In genomic region chr1:117654485-117655219, GRCh38 we compare ENCODE assay signal across 10 cellular contexts. TPM values are rescaled to one million over a fixed set of nuclear protein-coding genes. Genes with fewer than 3 reads are reported as not detected.
DNase-seq lines count a peak whose midpoint lies in the region; ATAC-seq and TF ChIP-seq lines count a peak whose summit lies in the region.
"Had no signal": no experiment of that assay in that cellular context is flagged by ENCODE, and none has a peak within 500 bp of the region (broad histone marks: within the 10 kb centered on the region; RNA-seq: fewer than 3 reads in every experiment).

No MANE protein-coding gene starts in this region.

- no peak for TF ChIP-seq CTCF in DOHH2 (IDR thresholded peaks at IDR 0.05; ENCODE audit: low read depth, low read length, poor library complexity, severe bottlenecking)

- peak overlapping the region; percentile 86 for H3K27ac Mint-ChIP-seq in activated T-helper 17 cell treated with anti-CD3 and anti-CD28 coated beads, Interleukin-2, amount 50 U/mL, for 72 hours
- H3K27ac Mint-ChIP-seq: brain had no signal

- H3K27me3 ChIP-seq in DOHH2 (ENCODE audit: control insufficient read depth, low read length), result 0 out of 2 replicates have a peak, but pooled peaks cover 3% of the 10 kb centered on the region

- no peaks in the 10 kb centered on the region for H3K79me2 ChIP-seq in DOHH2 (ENCODE audit: control insufficient read depth, low read length)

- H3K9me2 ChIP-seq in DOHH2 (replicated peaks; ENCODE audit: control insufficient read depth, low read length), result no peaks in the 10 kb centered on the region

- peak overlapping the region; percentile 65 for H3K27ac ChIP-seq in DOHH2 (ENCODE audit: low read depth, low read length)

- peak overlapping the region; percentile 64 for H3K4me2 ChIP-seq in DOHH2 (ENCODE audit: low read length)

- H3K4me3 ChIP-seq in DOHH2 (ENCODE audit: low read length), result peak overlapping the region; percentile 50

- peaks cover 8% of the 10 kb centered on the region; the same call in 1 of the 2 replicates for H3K36me3 ChIP-seq in DOHH2 (ENCODE audit: control insufficient read depth, low read length)

- ATAC-seq in GM19452 (IDR thresholded peaks at IDR 0.05; ENCODE audit: unreplicated experiment), result peak; percentile 71
- peak; percentile 83 for ATAC-seq in HG03439 (IDR thresholded peaks at IDR 0.05; ENCODE audit: unreplicated experiment)
- ATAC-seq in activated T-helper 17 cell treated with anti-CD3 and anti-CD28 coated beads, Interleukin-2, amount 50 U/mL, for 72 hours (replicated peaks), result peak; percentile 66
- ATAC-seq: HCT116 had no signal

- H3K4me1 Mint-ChIP-seq in activated T-helper 17 cell treated with anti-CD3 and anti-CD28 coated beads, Interleukin-2, amount 50 U/mL, for 72 hours, result peaks cover 62% of the 10 kb centered on the region

- DNase-seq in nucleus accumbens (lab: John Stamatoyannopoulos, UW), result no peak
- DNase-seq in NOMO-1 treated with DMSO at 0.1 percent for 48 hours (lab: John Stamatoyannopoulos, UW; ENCODE audit: unreplicated experiment), result no peak
- DNase-seq in SKM-1 treated with dmso at 0.1 percent for 144 hours (lab: John Stamatoyannopoulos, UW; ENCODE audit: unreplicated experiment), result no peak
- DNase-seq in T-helper 9 cell, result no peak

- peak overlapping the region; percentile 76 for H3K4me3 Mint-ChIP-seq in activated T-helper 17 cell treated with anti-CD3 and anti-CD28 coated beads, Interleukin-2, amount 50 U/mL, for 72 hours
- H3K4me3 Mint-ChIP-seq: brain had no signal

- no peaks in the 10 kb centered on the region for H3K27me3 Mint-ChIP-seq in activated T-helper 17 cell treated with anti-CD3 and anti-CD28 coated beads, Interleukin-2, amount 50 U/mL, for 72 hours

- H3K9me3 ChIP-seq in DOHH2 (ENCODE audit: control insufficient read depth, insufficient read depth, low read length), result no peaks in the 10 kb centered on the region

- peaks cover 51% of the 10 kb centered on the region for H3K4me1 ChIP-seq in DOHH2 (ENCODE audit: control insufficient read depth, low read length)

- no peaks in the 10 kb centered on the region for H3K9me3 Mint-ChIP-seq in activated T-helper 17 cell treated with anti-CD3 and anti-CD28 coated beads, Interleukin-2, amount 50 U/mL, for 72 hours
- H3K9me3 Mint-ChIP-seq: brain had no signal

- H3K36me3 Mint-ChIP-seq in activated T-helper 17 cell treated with anti-CD3 and anti-CD28 coated beads, Interleukin-2, amount 50 U/mL, for 72 hours (ENCODE audit: low read depth), result no peaks in the 10 kb centered on the region
- H3K36me3 Mint-ChIP-seq: brain had no signal

- no peaks in the 10 kb centered on the region for H4K20me1 ChIP-seq in DOHH2 (ENCODE audit: control insufficient read depth, insufficient read depth, low read depth, low read length)

- no peaks in the 10 kb centered on the region for H3F3A ChIP-seq in DOHH2 (ENCODE audit: control insufficient read depth, insufficient read depth)

RNA-seq across cellular contexts. Expression of gene TENT5C, which starts 48.8 kb away (rescaled TPM):
- total RNA-seq in activated T-helper 17 cell treated with anti-CD3 and anti-CD28 coated beads, Interleukin-2, amount 50 U/mL, for 72 hours, result 10 to 100 TPM; 30.2 to 37.1 TPM
